Comparison of ENCODE assay signal across 1 cellular context in the genomic region with DNA sequence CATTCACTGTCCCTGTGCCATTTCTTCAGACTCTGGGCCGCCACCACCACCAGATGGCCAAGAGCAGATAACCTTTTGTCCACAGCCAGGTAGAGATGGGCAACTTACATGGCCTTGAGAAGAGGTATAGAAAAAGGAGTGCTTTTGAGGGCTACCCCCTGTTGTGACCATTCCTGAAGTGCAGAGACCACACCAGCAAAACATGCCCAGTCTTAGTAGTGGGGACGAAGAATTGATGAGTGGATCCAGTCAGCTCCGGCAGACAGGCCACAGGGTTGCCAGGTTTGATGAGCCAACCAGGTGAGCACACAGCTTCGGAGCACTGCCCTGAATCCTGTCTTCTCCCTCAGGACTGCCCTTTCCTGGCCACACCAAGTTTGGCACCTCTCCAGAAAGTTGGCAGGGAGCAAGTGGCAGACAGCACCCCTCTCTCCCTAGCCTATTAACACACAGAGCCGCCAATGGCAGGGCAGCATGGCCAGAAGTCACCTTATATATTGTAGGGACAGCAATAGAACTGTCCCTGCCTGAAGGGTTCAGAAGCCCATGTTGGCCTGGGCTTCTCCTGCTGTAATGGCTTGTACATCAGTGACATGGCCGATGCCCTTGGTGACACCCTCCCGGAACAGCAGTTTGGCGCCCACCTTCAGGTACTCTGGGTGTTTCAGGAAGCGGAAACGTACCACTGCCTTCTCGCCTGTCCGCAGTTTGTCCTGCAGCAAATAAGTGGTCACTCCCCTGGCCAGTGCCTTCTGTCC.
TF ChIP-seq lines count a peak whose summit lies in the region.

No MANE protein-coding gene starts in this region.

TF ChIP-seq in IMR-90, 13 proteins besides CTCF, POLR2A, EP300 and RAD21:
- TF ChIP-seq MAZ (IDR thresholded peaks at IDR 0.05; ENCODE audit: borderline replicate concordance, low read depth, low read length) (no peak), BHLHE40 (IDR thresholded peaks at IDR 0.05; ENCODE audit: low read depth, low read length) (no peak), MAFK (IDR thresholded peaks at IDR 0.05; ENCODE audit: low read depth, low read length) (no peak), CHD1 (IDR thresholded peaks at IDR 0.05; ENCODE audit: low read depth, low read length) (no peak), SMC3 (IDR thresholded peaks at IDR 0.05; ENCODE audit: low read depth, low read length) (no peak), CEBPB (IDR thresholded peaks at IDR 0.05; ENCODE audit: low read depth, low read length) (no peak), RFX5 (IDR thresholded peaks at IDR 0.05; ENCODE audit: low read depth, low read length) (no peak), MXI1 (IDR thresholded peaks at IDR 0.05; ENCODE audit: borderline replicate concordance, low read depth, low read length) (no peak), FOS (IDR thresholded peaks at IDR 0.05; ENCODE audit: low read depth, low read length) (no peak), RCOR1 (IDR thresholded peaks at IDR 0.05; ENCODE audit: insufficient replicate concordance, low read length) (no peak), NFE2L2 (IDR thresholded peaks at IDR 0.05; ENCODE audit: low read depth, low read length) (no peak)
- TF ChIP-seq, protein P1, sequence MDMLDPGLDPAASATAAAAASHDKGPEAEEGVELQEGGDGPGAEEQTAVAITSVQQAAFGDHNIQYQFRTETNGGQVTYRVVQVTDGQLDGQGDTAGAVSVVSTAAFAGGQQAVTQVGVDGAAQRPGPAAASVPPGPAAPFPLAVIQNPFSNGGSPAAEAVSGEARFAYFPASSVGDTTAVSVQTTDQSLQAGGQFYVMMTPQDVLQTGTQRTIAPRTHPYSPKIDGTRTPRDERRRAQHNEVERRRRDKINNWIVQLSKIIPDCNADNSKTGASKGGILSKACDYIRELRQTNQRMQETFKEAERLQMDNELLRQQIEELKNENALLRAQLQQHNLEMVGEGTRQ (IDR thresholded peaks at IDR 0.05; ENCODE audit: low read depth, low read length): no peak
- TF ChIP-seq, protein P2, sequence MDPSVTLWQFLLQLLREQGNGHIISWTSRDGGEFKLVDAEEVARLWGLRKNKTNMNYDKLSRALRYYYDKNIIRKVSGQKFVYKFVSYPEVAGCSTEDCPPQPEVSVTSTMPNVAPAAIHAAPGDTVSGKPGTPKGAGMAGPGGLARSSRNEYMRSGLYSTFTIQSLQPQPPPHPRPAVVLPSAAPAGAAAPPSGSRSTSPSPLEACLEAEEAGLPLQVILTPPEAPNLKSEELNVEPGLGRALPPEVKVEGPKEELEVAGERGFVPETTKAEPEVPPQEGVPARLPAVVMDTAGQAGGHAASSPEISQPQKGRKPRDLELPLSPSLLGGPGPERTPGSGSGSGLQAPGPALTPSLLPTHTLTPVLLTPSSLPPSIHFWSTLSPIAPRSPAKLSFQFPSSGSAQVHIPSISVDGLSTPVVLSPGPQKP (IDR thresholded peaks at IDR 0.05; ENCODE audit: borderline replicate concordance, low read depth, low read length): no peak
